Comparison of ENCODE assay signal across 8 cellular contexts in the genomic region with DNA sequence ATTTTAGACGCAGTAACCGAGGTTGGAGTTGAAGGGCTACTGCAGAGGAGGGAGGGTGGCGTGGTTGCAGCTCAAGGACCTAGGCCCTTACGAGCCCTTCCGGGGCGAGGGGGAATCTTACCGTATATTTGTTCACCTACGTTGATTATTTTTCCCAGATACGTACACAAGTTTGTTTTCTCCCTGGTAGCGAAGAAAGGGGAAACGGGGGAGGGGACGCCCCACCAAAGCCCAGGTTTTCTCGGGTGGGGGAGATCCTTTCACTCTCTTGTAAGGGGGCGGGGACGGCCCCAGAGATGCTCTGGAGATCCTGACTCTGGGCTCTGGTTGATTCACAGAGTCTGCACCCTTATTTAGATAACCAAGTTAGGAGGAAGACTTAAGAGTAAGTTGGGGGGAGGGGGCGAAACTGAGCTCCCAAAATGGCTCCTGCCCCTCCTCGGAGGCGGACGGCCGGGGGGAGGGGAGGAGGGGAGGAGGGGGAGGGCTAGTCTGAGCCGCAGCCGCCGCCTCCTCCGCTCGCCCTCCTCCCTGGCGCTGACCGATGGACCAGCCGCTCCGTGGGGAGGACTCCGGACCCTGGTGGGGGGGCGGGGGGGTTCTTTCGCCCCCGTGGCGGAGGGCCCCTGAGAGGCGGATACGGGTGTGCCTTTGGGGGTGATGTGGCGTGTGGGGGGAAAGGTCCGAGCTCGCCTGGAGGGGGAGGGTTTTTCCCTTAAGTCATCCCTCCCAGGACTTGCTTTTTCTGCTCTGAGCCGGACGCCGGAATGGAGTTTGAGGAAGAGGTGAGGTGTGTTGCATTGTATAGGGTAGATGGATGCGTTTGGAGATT. TPM values are rescaled to one million over a fixed set of nuclear protein-coding genes. Genes with fewer than 3 reads are reported as not detected.
DNase-seq lines count a peak whose midpoint lies in the region; ATAC-seq and TF ChIP-seq lines count a peak whose summit lies in the region.

No MANE protein-coding gene starts in this region.

- H3K27ac ChIP-seq in CD4-positive, alpha-beta T cell (ENCODE audit: low read depth, low read length): peak overlapping the region; percentile 98
- H3K27ac ChIP-seq in PC-3 (ENCODE audit: low read length): peak overlapping the region; percentile 99

- H3K36me3 ChIP-seq in PC-3 (ENCODE audit: low read depth, low read length): peaks cover 35% of the 10 kb centered on the region

- H2AFZ ChIP-seq in PC-3 (ENCODE audit: low read length): no peak overlapping the region

- H3K27ac Mint-ChIP-seq in CD4-positive, alpha-beta T cell: peak overlapping the region; percentile 100
- peak overlapping the region; percentile 99 for H3K27ac Mint-ChIP-seq in activated T-helper 1 cell treated with anti-CD3 and anti-CD28 coated beads, Interleukin-12 subunit alpha, Interleukin-12 subunit beta, Interleukin-2, Interleukin-4 antibody, amounts not matched to agents 30 ng/mL and 10 ng/mL and 1 ng/mL, durations not matched to agents 14 hours and 24 hours and 36 hours
- peak overlapping the region; percentile 99 to 100 (median 100) for H3K27ac Mint-ChIP-seq in naive B cell
- peak overlapping the region; percentile 99 for H3K27ac Mint-ChIP-seq in stimulated activated memory B cell treated with anti-CD40 and anti-IgM and Interleukin-4, amounts not matched to agents 10 μg/mL and 1 μg/mL and 100 μg/mL, for 72 hours

- peak; percentile 57 to 78 (median 68) for DNase-seq in CD4-positive, alpha-beta T cell
- DNase-seq in HT1080 (ENCODE audit: low read depth) (peak; percentile 68), PC-3 (peak; percentile 84), fibroblast of gingiva (ENCODE audit: low read depth) (peak; percentile 96), naive B cell (peak; percentile 75)
- DNase-seq in activated T-helper 1 cell treated with anti-CD3 and anti-CD28 coated beads, Interleukin-12 subunit alpha, Interleukin-12 subunit beta, Interleukin-2, Interleukin-4 antibody, amounts not matched to agents 30 ng/mL and 10 ng/mL and 1 ng/mL, durations not matched to agents 14 hours and 24 hours and 36 hours (ENCODE audit: low spot score): peak; percentile 72

- peaks cover 48% of the 10 kb centered on the region for H3K4me1 Mint-ChIP-seq in CD4-positive, alpha-beta T cell (ENCODE audit: low read depth)
- peaks cover 29% of the 10 kb centered on the region for H3K4me1 Mint-ChIP-seq in activated T-helper 1 cell treated with anti-CD3 and anti-CD28 coated beads, Interleukin-12 subunit alpha, Interleukin-12 subunit beta, Interleukin-2, Interleukin-4 antibody, amounts not matched to agents 30 ng/mL and 10 ng/mL and 1 ng/mL, durations not matched to agents 14 hours and 24 hours and 36 hours (ENCODE audit: low read depth)
- peaks cover 56 to 63% (median 61%) of the 10 kb centered on the region in 3 donors for H3K4me1 Mint-ChIP-seq in naive B cell
- H3K4me1 Mint-ChIP-seq in stimulated activated memory B cell treated with anti-CD40 and anti-IgM and Interleukin-4, amounts not matched to agents 10 μg/mL and 1 μg/mL and 100 μg/mL, for 72 hours: peaks cover 36% of the 10 kb centered on the region

- H3K79me2 ChIP-seq in PC-3 (ENCODE audit: low read length): peaks cover 74% of the 10 kb centered on the region

- TF ChIP-seq CTCF in CD4-positive, alpha-beta T cell (IDR thresholded peaks at IDR 0.05): no peak
- TF ChIP-seq CTCF in PC-3 (conservative IDR thresholded peaks at IDR 0.05; ENCODE audit: low read depth, low read length): 0 out of 2 replicates have a peak, but pooled peaks have one; percentile 3

- H3F3A ChIP-seq in PC-3 (ENCODE audit: low read length, unreplicated experiment): no peaks in the 10 kb centered on the region

- H3K27me3 Mint-ChIP-seq in CD4-positive, alpha-beta T cell: no peaks in the 10 kb centered on the region
- peaks cover 4% of the 10 kb centered on the region for H3K27me3 Mint-ChIP-seq in activated T-helper 1 cell treated with anti-CD3 and anti-CD28 coated beads, Interleukin-12 subunit alpha, Interleukin-12 subunit beta, Interleukin-2, Interleukin-4 antibody, amounts not matched to agents 30 ng/mL and 10 ng/mL and 1 ng/mL, durations not matched to agents 14 hours and 24 hours and 36 hours (ENCODE audit: insufficient read depth)
- no peaks in the 10 kb centered on the region for H3K27me3 Mint-ChIP-seq in naive B cell
- no peaks in the 10 kb centered on the region for H3K27me3 Mint-ChIP-seq in stimulated activated memory B cell treated with anti-CD40 and anti-IgM and Interleukin-4, amounts not matched to agents 10 μg/mL and 1 μg/mL and 100 μg/mL, for 72 hours

- peaks cover 43% of the 10 kb centered on the region for H3K4me1 ChIP-seq in PC-3 (ENCODE audit: insufficient read depth, low read length)

- intact Hi-C loops in CD4-positive, alpha-beta T cell (cut with DNase I, micrococcal nuclease): loop anchor here in 1 of 2 experiments (5.0 kb wide), 1 partner anchor 1267 kb away; a partner anchor contains a TSS
- intact Hi-C loops in PC-3 (cut with micrococcal nuclease): loop anchor here (5.0 kb wide), 1 partner anchor 773 kb away; no protein-coding TSS in a partner anchor
- intact Hi-C loops in activated T-helper 1 cell treated with anti-CD3 and anti-CD28 coated beads, Interleukin-12 subunit alpha, Interleukin-12 subunit beta, Interleukin-2, Interleukin-4 antibody, amounts not matched to agents 30 ng/mL and 10 ng/mL and 1 ng/mL, durations not matched to agents 14 hours and 24 hours and 36 hours (cut with micrococcal nuclease): loop anchor here (1.0 to 10.0 kb wide), 7 partner anchors 132 to 1306 kb away; a partner anchor contains a TSS

- H3K27me3 ChIP-seq in CD4-positive, alpha-beta T cell (ENCODE audit: control insufficient read depth, insufficient read depth, low read length): no peaks in the 10 kb centered on the region
- no peaks in the 10 kb centered on the region for H3K27me3 ChIP-seq in PC-3 (ENCODE audit: low read length)

- BruUV-seq in PC-3 (replicated peaks; lab: Mats Ljungman, UMichigan): no TSS peak

- H3K36me3 Mint-ChIP-seq in CD4-positive, alpha-beta T cell (ENCODE audit: low read depth): peaks cover 76% of the 10 kb centered on the region
- peaks cover 55% of the 10 kb centered on the region for H3K36me3 Mint-ChIP-seq in activated T-helper 1 cell treated with anti-CD3 and anti-CD28 coated beads, Interleukin-12 subunit alpha, Interleukin-12 subunit beta, Interleukin-2, Interleukin-4 antibody, amounts not matched to agents 30 ng/mL and 10 ng/mL and 1 ng/mL, durations not matched to agents 14 hours and 24 hours and 36 hours (ENCODE audit: low read depth)
- H3K36me3 Mint-ChIP-seq in naive B cell: peaks cover 20 to 36% of the 10 kb centered on the region in 2 donors
- H3K36me3 Mint-ChIP-seq in stimulated activated memory B cell treated with anti-CD40 and anti-IgM and Interleukin-4, amounts not matched to agents 10 μg/mL and 1 μg/mL and 100 μg/mL, for 72 hours: peaks cover 61% of the 10 kb centered on the region

- H4K20me1 ChIP-seq in PC-3 (ENCODE audit: low read length): peaks cover 35% of the 10 kb centered on the region

- H3K9me3 Mint-ChIP-seq in CD4-positive, alpha-beta T cell: no peaks in the 10 kb centered on the region
- no peaks in the 10 kb centered on the region for H3K9me3 Mint-ChIP-seq in activated T-helper 1 cell treated with anti-CD3 and anti-CD28 coated beads, Interleukin-12 subunit alpha, Interleukin-12 subunit beta, Interleukin-2, Interleukin-4 antibody, amounts not matched to agents 30 ng/mL and 10 ng/mL and 1 ng/mL, durations not matched to agents 14 hours and 24 hours and 36 hours
- no peaks in the 10 kb centered on the region for H3K9me3 Mint-ChIP-seq in naive B cell
- H3K9me3 Mint-ChIP-seq in stimulated activated memory B cell treated with anti-CD40 and anti-IgM and Interleukin-4, amounts not matched to agents 10 μg/mL and 1 μg/mL and 100 μg/mL, for 72 hours: no peaks in the 10 kb centered on the region

- CTCF ChIA-PET in CD4-positive, alpha-beta T cell (lab: Charles Lee): interaction anchor here (1.6 to 13.1 kb wide), 11 partner anchors 8 to 132 kb away, joined by 5 to 177 read pairs (median 12); a partner anchor contains a TSS
- CTCF ChIA-PET in PC-3 (lab: Charles Lee): interaction anchor here (2.0 to 2.2 kb wide), 2 partner anchors 14 to 37 kb away, joined by 11 to 40 read pairs; no protein-coding TSS in a partner anchor

- H3K4me3 ChIP-seq in PC-3 (ENCODE audit: low read length): peak overlapping the region; percentile 83

- H3K9me3 ChIP-seq in CD4-positive, alpha-beta T cell (ENCODE audit: control insufficient read depth, low read length): no peaks in the 10 kb centered on the region
- no peaks in the 10 kb centered on the region for H3K9me3 ChIP-seq in PC-3 (ENCODE audit: low read length)

- H3K9me2 ChIP-seq in PC-3 (replicated peaks; ENCODE audit: low read length): no peaks in the 10 kb centered on the region

- peak overlapping the region; percentile 98 for H3K4me3 Mint-ChIP-seq in CD4-positive, alpha-beta T cell
- peak overlapping the region; percentile 96 for H3K4me3 Mint-ChIP-seq in activated T-helper 1 cell treated with anti-CD3 and anti-CD28 coated beads, Interleukin-12 subunit alpha, Interleukin-12 subunit beta, Interleukin-2, Interleukin-4 antibody, amounts not matched to agents 30 ng/mL and 10 ng/mL and 1 ng/mL, durations not matched to agents 14 hours and 24 hours and 36 hours
- H3K4me3 Mint-ChIP-seq in naive B cell: peak overlapping the region; percentile 93 to 100 (median 98)
- peak overlapping the region; percentile 89 for H3K4me3 Mint-ChIP-seq in stimulated activated memory B cell treated with anti-CD40 and anti-IgM and Interleukin-4, amounts not matched to agents 10 μg/mL and 1 μg/mL and 100 μg/mL, for 72 hours

- no peak for ATAC-seq in CD4-positive, alpha-beta T cell (ENCODE audit: poor library complexity)
- peak; percentile 5 for ATAC-seq in PC-3
- peak; percentile 0 to 2 for ATAC-seq in naive B cell (ENCODE audit: low read depth in 2 of 2)
- ATAC-seq in stimulated activated memory B cell treated with anti-CD40 and anti-IgM and Interleukin-4, amounts not matched to agents 10 μg/mL and 1 μg/mL and 100 μg/mL, for 72 hours: peak; percentile 34
- no peak for ATAC-seq in HG02588 (IDR thresholded peaks at IDR 0.05; ENCODE audit: unreplicated experiment)

- H3K9ac ChIP-seq in PC-3 (ENCODE audit: low read length): peak overlapping the region; percentile 98

- POLR2A ChIA-PET in CD4-positive, alpha-beta T cell (lab: Charles Lee): interaction anchor here (0.5 to 12.1 kb wide), 31 partner anchors 8 to 1388 kb away, joined by 3 to 444 read pairs (median 17); a partner anchor contains a TSS
- POLR2A ChIA-PET in PC-3 (lab: Charles Lee; ENCODE audit: unreplicated experiment): interaction anchor here (0.5 to 2.6 kb wide), 9 partner anchors 11 to 775 kb away, joined by 3 to 59 read pairs (median 4); a partner anchor contains a TSS

- peak overlapping the region; percentile 99 for H3K4me2 ChIP-seq in PC-3 (ENCODE audit: low read length)

RNA-seq across cellular contexts. Expression of a gene that starts 2.2 kb away (rescaled TPM):
- 100 to 1,000 TPM; 340 to 378 TPM for total RNA-seq in CD4-positive, alpha-beta T cell
- total RNA-seq in HT1080 (2014; rRNA removed; shearing (Covaris generic)): 119 and 125 TPM in 2 replicates
- polyA plus RNA-seq in HT1080 (2015; cell fraction: cytosol; rRNA removed): 129 TPM in 2 replicates
- polyA plus RNA-seq in HT1080 (2015; cell fraction: nucleus; rRNA removed): 356 and 358 TPM in 2 replicates
- total RNA-seq in PC-3 (2014; rRNA removed): 171 and 192 TPM in 2 replicates
- total RNA-seq in activated T-helper 1 cell treated with anti-CD3 and anti-CD28 coated beads, Interleukin-12 subunit alpha, Interleukin-12 subunit beta, Interleukin-2, Interleukin-4 antibody, amounts not matched to agents 30 ng/mL and 10 ng/mL and 1 ng/mL, durations not matched to agents 14 hours and 24 hours and 36 hours: 316 and 330 TPM in 2 replicates
- polyA plus RNA-seq in naive B cell (ENCODE audit: low read depth in 6 of 6): 100 to 1,000 TPM in 1 of 6 donors, 10 to 100 TPM in 5; 26.9 to 148 (median 48.5) TPM

RNA-seq across cellular contexts. Expression of a gene that starts 17.7 kb away (rescaled TPM):
- total RNA-seq in CD4-positive, alpha-beta T cell: 10 to 100 TPM; 14.4 to 16.5 TPM
- total RNA-seq in HT1080 (2014; rRNA removed; shearing (Covaris generic)): 3.4 and 3.9 TPM in 2 replicates
- 8.5 and 9.1 TPM in 2 replicates for polyA plus RNA-seq in HT1080 (2015; cell fraction: cytosol; rRNA removed)
- 16.5 and 18.1 TPM in 2 replicates for polyA plus RNA-seq in HT1080 (2015; cell fraction: nucleus; rRNA removed)
- total RNA-seq in PC-3 (2014; rRNA removed): 1.7 and 3.0 TPM in 2 replicates
- 14.1 and 14.2 TPM in 2 replicates for total RNA-seq in activated T-helper 1 cell treated with anti-CD3 and anti-CD28 coated beads, Interleukin-12 subunit alpha, Interleukin-12 subunit beta, Interleukin-2, Interleukin-4 antibody, amounts not matched to agents 30 ng/mL and 10 ng/mL and 1 ng/mL, durations not matched to agents 14 hours and 24 hours and 36 hours
- polyA plus RNA-seq in naive B cell (ENCODE audit: low read depth in 6 of 6): 1,000 to 10,000 TPM; 1,101 to 1,557 (median 1,371) TPM

RNA-seq across cellular contexts. Expression of a gene that starts 29.8 kb away (rescaled TPM):
- 1 to 10 TPM; 4.6 to 6.0 TPM for total RNA-seq in CD4-positive, alpha-beta T cell
- 0.07 and 0.16 TPM in 2 replicates for total RNA-seq in HT1080 (2014; rRNA removed; shearing (Covaris generic))
- 0.76 and 1.2 TPM in 2 replicates for polyA plus RNA-seq in HT1080 (2015; cell fraction: cytosol; rRNA removed)
- polyA plus RNA-seq in HT1080 (2015; cell fraction: nucleus; rRNA removed): 2.1 and 2.7 TPM in 2 replicates
- not detected in 2 replicates for total RNA-seq in PC-3 (2014; rRNA removed)
- 2.7 and 2.8 TPM in 2 replicates for total RNA-seq in activated T-helper 1 cell treated with anti-CD3 and anti-CD28 coated beads, Interleukin-12 subunit alpha, Interleukin-12 subunit beta, Interleukin-2, Interleukin-4 antibody, amounts not matched to agents 30 ng/mL and 10 ng/mL and 1 ng/mL, durations not matched to agents 14 hours and 24 hours and 36 hours
- polyA plus RNA-seq in naive B cell (ENCODE audit: low read depth in 6 of 6): 1,000 to 10,000 TPM; 1,171 to 1,354 (median 1,198) TPM

RNA-seq across cellular contexts. Expression of a gene that starts 38.8 kb away (rescaled TPM):
- 1 to 10 TPM; 5.9 to 6.1 TPM for total RNA-seq in CD4-positive, alpha-beta T cell
- total RNA-seq in HT1080 (2014; rRNA removed; shearing (Covaris generic)): not detected in 2 replicates
- polyA plus RNA-seq in HT1080 (2015; cell fraction: cytosol; rRNA removed): 0.09 TPM in 1 of 2 replicates, not detected in the other
- polyA plus RNA-seq in HT1080 (2015; cell fraction: nucleus; rRNA removed): 0.11 and 0.28 TPM in 2 replicates
- total RNA-seq in PC-3 (2014; rRNA removed): not detected in 2 replicates
- total RNA-seq in activated T-helper 1 cell treated with anti-CD3 and anti-CD28 coated beads, Interleukin-12 subunit alpha, Interleukin-12 subunit beta, Interleukin-2, Interleukin-4 antibody, amounts not matched to agents 30 ng/mL and 10 ng/mL and 1 ng/mL, durations not matched to agents 14 hours and 24 hours and 36 hours: 1.8 and 2.0 TPM in 2 replicates
- polyA plus RNA-seq in naive B cell (ENCODE audit: low read depth in 6 of 6): 100 to 1,000 TPM; 219 to 598 (median 388) TPM

Comparison
In these comparisons a context has a peak if more than half of its experiments do, and no peak if none do; other contexts are left out.
1. ATAC-seq: peak in PC-3 (single experiment), naive B cell (2 of 2) and stimulated activated memory B cell treated with anti-CD40 and anti-IgM and Interleukin-4, amounts not matched to agents 10 μg/mL and 1 μg/mL and 100 μg/mL, for 72 hours (single experiment); none in CD4-positive, alpha-beta T cell (single experiment) and HG02588 (single experiment).
2. Peak in every context shown above with its lines, with median percentiles within 50 percentile points of each other: DNase-seq, H3K27ac Mint-ChIP-seq and H3K4me3 Mint-ChIP-seq.